ENCODE assay signal across 18 cellular contexts in genomic region chr11:113174862-113175261, GRCh38.
"Had no signal": no experiment of that assay in that cellular context is flagged by ENCODE, and none has a peak within 500 bp of the region (broad histone marks: within the 10 kb centered on the region; RNA-seq: fewer than 3 reads in every experiment).

No MANE protein-coding gene starts in this region.

- H3K9me3 ChIP-seq: esophagus muscularis mucosa, left lung, right atrium auricular region, testis, upper lobe of left lung had no signal

- H3K36me3 ChIP-seq: cardiac muscle cell, esophagus muscularis mucosa, left lung, neural progenitor cell, right atrium auricular region, upper lobe of left lung had no signal

- DNase-seq: activated CD4-positive, alpha-beta T cell treated with anti-CD3 and anti-CD28 coated beads, Interleukin-2, amount 50 U/mL, for 4 hours; activated gamma-delta T cell; dermis blood vessel endothelial cell; effector memory CD4-positive, alpha-beta T cell; foreskin melanocyte; head of caudate nucleus; kidney; left lung; naive B cell; stimulated activated CD4-positive, alpha-beta T cell treated with anti-CD3 and anti-CD28 coated beads, Interleukin-4, amount 100 ng/mL, for 1 hour; testis; upper lobe of left lung had no signal

- H3K4me3 ChIP-seq: cardiac muscle cell, esophagus muscularis mucosa, left lung, neural progenitor cell, right atrium auricular region, smooth muscle cell, testis, upper lobe of left lung had no signal

- H3K27me3 ChIP-seq: cardiac muscle cell, esophagus muscularis mucosa, left lung, neural progenitor cell, right atrium auricular region, testis, upper lobe of left lung had no signal

- H3K9ac ChIP-seq: neural progenitor cell had no signal

- ATAC-seq: left lung; stimulated activated effector memory CD8-positive, alpha-beta T cell treated with anti-CD3 and anti-CD28 coated beads, Interleukin-12 subunit alpha, Interleukin-12 subunit beta, amount 100 ng/mL, for 72 hours had no signal

- H2AFZ ChIP-seq: neural progenitor cell had no signal

- H3K27ac ChIP-seq: cardiac muscle cell, esophagus muscularis mucosa, left lung, neural progenitor cell, right atrium auricular region, testis, upper lobe of left lung had no signal

- H3K4me1 ChIP-seq: left lung, testis, upper lobe of left lung had no signal

- H3K4me2 ChIP-seq: neural progenitor cell, smooth muscle cell had no signal
